10 cellular contexts compared by ENCODE assay signal in the genomic region with DNA sequence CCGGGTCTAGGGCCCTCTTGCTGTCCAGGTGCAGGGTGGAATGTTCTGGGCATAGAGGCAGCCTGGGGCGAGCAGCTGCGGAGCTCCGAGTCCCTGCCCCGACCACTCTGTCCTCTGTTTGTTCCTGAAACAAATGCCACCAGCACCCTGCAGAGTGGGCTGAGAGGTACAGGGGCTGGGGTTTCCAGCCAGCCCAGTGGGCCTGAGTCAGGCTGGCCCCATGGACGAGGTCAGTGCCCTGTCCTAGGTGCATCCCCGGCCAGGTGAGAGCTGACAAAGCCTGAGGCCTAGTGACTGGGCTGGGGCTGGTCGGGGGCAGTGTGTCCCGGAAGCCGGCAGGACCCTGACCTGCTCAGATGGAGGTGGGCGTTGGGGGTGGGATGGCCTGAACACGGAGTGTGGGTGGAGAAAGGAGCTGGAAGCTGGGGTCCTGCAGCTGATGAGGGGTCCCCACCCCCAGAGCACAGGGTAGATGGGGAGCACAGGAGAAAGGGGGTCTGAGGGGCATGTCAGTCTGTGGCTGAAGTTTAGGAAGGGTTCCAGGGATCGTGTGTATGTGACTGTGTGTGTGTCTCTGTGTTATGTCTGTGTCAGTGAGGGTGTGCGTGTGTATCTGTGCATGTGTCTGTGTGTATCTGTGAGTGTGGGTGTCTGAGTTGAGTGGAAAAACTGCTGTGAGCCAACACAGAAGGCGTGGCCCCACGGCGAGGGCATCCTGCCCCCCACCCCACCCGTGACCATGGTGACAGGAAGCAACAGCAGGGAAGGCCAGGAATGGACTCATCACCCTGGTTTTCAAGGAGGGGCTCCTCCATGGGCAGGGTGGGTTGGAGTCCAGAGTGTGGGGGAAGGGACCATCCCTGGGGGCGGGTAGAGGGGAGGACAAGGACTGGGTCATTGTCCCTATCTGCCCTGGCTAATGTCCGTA. TPM values are rescaled to one million over a fixed set of nuclear protein-coding genes. Genes with fewer than 3 reads are reported as not detected.
DNase-seq lines count a peak whose midpoint lies in the region; ATAC-seq, FAIRE-seq and TF ChIP-seq lines count a peak whose summit lies in the region.
"Had no signal": no experiment of that assay in that cellular context is flagged by ENCODE, and none has a peak within 500 bp of the region (broad histone marks: within the 10 kb centered on the region; RNA-seq: fewer than 3 reads in every experiment).

No MANE protein-coding gene starts in this region.

- H2AFZ ChIP-seq in HepG2 (ENCODE audit: low read length): no peak overlapping the region
- H2AFZ ChIP-seq in MM.1S (ENCODE audit: low read length): no peak overlapping the region

- DNase-seq in HepG2 (ENCODE audit: low spot score) (no peak), right lobe of liver (no peak), ascending aorta (ENCODE audit: low spot score in 2 of 2) (peak in 1 of 2 donors; percentile 87), mesothelial cell of epicardium (ENCODE audit: low spot score in 2 of 2, unreplicated experiment in 2 of 2) (no peak), vagina (ENCODE audit: extremely low spot score in 2 of 2) (no peak), MM.1S (no peak)
- DNase-seq: cortex of kidney, SHP77 had no signal

- BruUV-seq in HepG2 (replicated peaks; lab: Mats Ljungman, UMichigan): no TSS peak

- H3K4me1 ChIP-seq in HepG2 (ENCODE audit: insufficient read depth, low read length) (peaks cover 78% of the 10 kb centered on the region), right lobe of liver (peaks cover 0 to 23% (median 10%) of the 10 kb centered on the region in 4 donors), ascending aorta (peaks cover 41 to 75% of the 10 kb centered on the region in 2 donors), vagina (peaks cover 100% of the 10 kb centered on the region), MM.1S (ENCODE audit: low read length) (peaks cover 16% of the 10 kb centered on the region; the same call in 1 of the 2 replicates)

- H3F3A ChIP-seq in MM.1S (ENCODE audit: insufficient read depth, low read length): peaks cover 3% of the 10 kb centered on the region; the same call in 1 of the 2 replicates

- TF ChIP-seq RAD21 in HepG2 (CRISPR knock-in tag; IDR thresholded peaks at IDR 0.05): no peak

- no peaks in the 10 kb centered on the region for H3K79me2 ChIP-seq in HepG2 (ENCODE audit: insufficient read depth, low read length)
- H3K79me2 ChIP-seq in MM.1S (ENCODE audit: low read length): peaks cover 16% of the 10 kb centered on the region

- in situ Hi-C loops in HepG2 (cut with HindIII; ENCODE audit: extremely low pct_ligation_motif_present, low pct_unique_long_range_greater_than_20kb): no loop called here

- H3K9me2 ChIP-seq in MM.1S (replicated peaks; ENCODE audit: insufficient read depth, low read length): no peaks in the 10 kb centered on the region

- H3K4me3 ChIP-seq in HepG2 (replicated peaks in 1 of 3; ENCODE audit: insufficient read depth in 1 of 3, low read depth in 2 of 3, low read length in 3 of 3): peak overlapping the region in 1 of 3 experiments; percentile 45; a peak in 2 of 6 replicates
- H3K4me3 ChIP-seq in right lobe of liver: no peak overlapping the region
- no peak overlapping the region for H3K4me3 ChIP-seq in ascending aorta
- no peak overlapping the region for H3K4me3 ChIP-seq in vagina
- no peak overlapping the region for H3K4me3 ChIP-seq in MM.1S (ENCODE audit: low read length)

- H3K27ac Mint-ChIP-seq in mesothelial cell of epicardium: peak overlapping the region; percentile 0

- H4K20me1 ChIP-seq in HepG2 (ENCODE audit: insufficient read depth, low read length) (no peaks in the 10 kb centered on the region), MM.1S (ENCODE audit: insufficient read depth, low read length) (no peaks in the 10 kb centered on the region)

- FAIRE-seq in HepG2 (lab: Jason Lieb, UNC): no peak

- no peak; a peak in 1 of 4 replicates for TF ChIP-seq POLR2A in HepG2 (IDR thresholded peaks at IDR 0.05; ENCODE audit: insufficient read depth in 1 of 2, low read depth in 2 of 2, low read length in 2 of 2)
- no peak for TF ChIP-seq POLR2A in right lobe of liver (IDR thresholded peaks at IDR 0.05)
- no peak for TF ChIP-seq POLR2A in vagina (IDR thresholded peaks at IDR 0.05)

- ATAC-seq in HepG2 (no peak), right lobe of liver (no peak), GM21360 (IDR thresholded peaks at IDR 0.05; ENCODE audit: unreplicated experiment) (no peak), HG02763 (IDR thresholded peaks at IDR 0.05; ENCODE audit: unreplicated experiment) (no peak)

- H3K27ac ChIP-seq in HepG2 (ENCODE audit: extremely low read length, insufficient read depth, low read length) (no peak overlapping the region), right lobe of liver (no peak overlapping the region), ascending aorta (peak overlapping the region; percentile 89 to 99), vagina (peak overlapping the region; percentile 97), MM.1S (ENCODE audit: low read length) (no peak overlapping the region)

- CTCF ChIA-PET in HepG2 (lab: Yijun Ruan, JAX; ENCODE audit: low intra/inter-chr PET ratio, low total read pairs): no interaction called here

- TF ChIP-seq EP300 in HepG2 (IDR thresholded peaks at IDR 0.05; ENCODE audit: low read depth in 2 of 2, low read length in 2 of 2) (no peak), HepG2 (CRISPR knock-in tag; IDR thresholded peaks at IDR 0.05; ENCODE audit: borderline replicate concordance) (no peak)

- peak overlapping the region; percentile 98 for H3K4me2 ChIP-seq in HepG2 (ENCODE audit: low read depth, low read length)
- no peak overlapping the region for H3K4me2 ChIP-seq in MM.1S (ENCODE audit: low read depth, low read length)

- H3K9me3 ChIP-seq in HepG2 (ENCODE audit: low read length): no peaks in the 10 kb centered on the region
- no peaks in the 10 kb centered on the region for H3K9me3 ChIP-seq in right lobe of liver
- H3K9me3 ChIP-seq in ascending aorta: no peaks in the 10 kb centered on the region
- no peaks in the 10 kb centered on the region for H3K9me3 ChIP-seq in vagina
- no peaks in the 10 kb centered on the region for H3K9me3 ChIP-seq in MM.1S (replicated peaks; ENCODE audit: insufficient read depth, low read length)

- WGBS in HepG2 (ENCODE audit: low lambda C conversion rate): 3% methylated on average over 7 of the region's 20 CpGs
- WGBS in right lobe of liver (ENCODE audit: insufficient coverage, low coverage, low lambda C conversion rate, missing lambda C conversion rate): 50% methylated on average over 12 of the region's 20 CpGs

- H3K4me3 Mint-ChIP-seq in mesothelial cell of epicardium: no peak overlapping the region

- H3K27me3 ChIP-seq in HepG2 (ENCODE audit: control insufficient read depth in 1 of 2, insufficient read depth in 2 of 2, low read length in 2 of 2) (peaks cover 2 to 32% of the 10 kb centered on the region in 2 experiments; a peak in 4 of 5 replicates), right lobe of liver (no peaks in the 10 kb centered on the region), ascending aorta (no peaks in the 10 kb centered on the region), vagina (no peaks in the 10 kb centered on the region), MM.1S (replicated peaks; ENCODE audit: insufficient read depth, low read length) (peaks cover 19% of the 10 kb centered on the region; the same call in 1 of the 2 replicates)

- intact Hi-C loops in HepG2 (cut with micrococcal nuclease; ENCODE audit: unreplicated experiment) (no loop called here), right lobe of liver (cut with DNase I) (no loop called here), ascending aorta (cut with DNase I) (loop anchor here (10.0 kb wide), 3 partner anchors 460 to 800 kb away; partner anchors contain the start of genes CDCA4 and INF2), vagina (cut with DNase I) (loop anchor here (5.0 kb wide), 1 partner anchor 397 kb away; no protein-coding TSS in a partner anchor)

- no peaks in the 10 kb centered on the region for H3K36me3 Mint-ChIP-seq in mesothelial cell of epicardium

- H3K36me3 ChIP-seq in HepG2 (replicated peaks in 1 of 2; ENCODE audit: control insufficient read depth in 1 of 2, insufficient read depth in 2 of 2, low read length in 2 of 2) (no peaks in the 10 kb centered on the region), right lobe of liver (no peaks in the 10 kb centered on the region), ascending aorta (peaks cover 6 to 7% of the 10 kb centered on the region in 2 donors), vagina (no peaks in the 10 kb centered on the region), MM.1S (replicated peaks; ENCODE audit: insufficient read depth, low read length) (no peaks in the 10 kb centered on the region)

- H3K9me3 Mint-ChIP-seq in mesothelial cell of epicardium: no peaks in the 10 kb centered on the region

- H3K9ac ChIP-seq in HepG2 (ENCODE audit: insufficient read depth, low read depth, low read length) (peak overlapping the region; percentile 60), MM.1S (ENCODE audit: low read length) (no peak overlapping the region)

- POLR2A ChIA-PET in HepG2 (lab: Yijun Ruan, JAX): no interaction called here

- peaks cover 44% of the 10 kb centered on the region for H3K4me1 Mint-ChIP-seq in mesothelial cell of epicardium

- H3K27me3 Mint-ChIP-seq in mesothelial cell of epicardium (ENCODE audit: low read depth): peaks cover 54% of the 10 kb centered on the region

- TF ChIP-seq CTCF in HepG2 (CRISPR knock-in tag; IDR thresholded peaks at IDR 0.05): no peak
- TF ChIP-seq CTCF in right lobe of liver (IDR thresholded peaks at IDR 0.05): no peak
- no peak for TF ChIP-seq CTCF in ascending aorta (IDR thresholded peaks at IDR 0.05)
- TF ChIP-seq CTCF in mesothelial cell of epicardium (IDR thresholded peaks at IDR 0.05; ENCODE audit: unreplicated experiment): no peak
- TF ChIP-seq CTCF in vagina (IDR thresholded peaks at IDR 0.05): no peak
- TF ChIP-seq CTCF in MM.1S (IDR thresholded peaks at IDR 0.05; ENCODE audit: low read length): no peak

RNA-seq across cellular contexts. Expression of gene CRIP1, which starts 2.4 kb away (rescaled TPM):
- total RNA-seq in HepG2 (2016; rRNA removed; fragmentation: Illumina TruSeq; extraction: Trizol) (53.9 and 59.7 TPM in 2 replicates), right lobe of liver (1 to 10 TPM in 5 of 6 experiments, under 1 TPM in 1; 0.79 to 5.4 (median 2.7) TPM), ascending aorta (106 TPM), mesothelial cell of epicardium (17.1 to 28.2 TPM (median 26.6 TPM) in 3 replicates), vagina (7.6 TPM)
- total RNA-seq in HepG2 (2016; cell fraction: cytosol; rRNA removed; fragmentation: Illumina TruSeq; extraction: Trizol; ENCODE audit: low read depth): 18.2 and 27.4 TPM in 2 replicates
- total RNA-seq in HepG2 (2016; cell fraction: insoluble cytoplasmic fraction; rRNA removed; fragmentation: Illumina TruSeq; extraction: Trizol): 53.1 and 55.2 TPM in 2 replicates
- total RNA-seq in HepG2 (2016; cell fraction: membrane; rRNA removed; fragmentation: Illumina TruSeq; extraction: Trizol): 23.1 and 27.8 TPM in 2 replicates
- total RNA-seq in HepG2 (2016; cell fraction: nucleus; rRNA removed; fragmentation: Illumina TruSeq; extraction: Trizol): 25.3 and 26.5 TPM in 2 replicates
- polyA plus RNA-seq in HepG2 (2011; rRNA removed): 59.5 and 62.2 TPM in 2 replicates
- 27.8 and 82.6 TPM in 2 replicates for polyA plus RNA-seq in HepG2 (2011; cell fraction: cytosol; rRNA removed)
- polyA plus RNA-seq in HepG2 (2011; cell fraction: nucleus; rRNA removed): 47.3 and 55.5 TPM in 2 replicates
- polyA plus RNA-seq in HepG2 (2012): 46.4 and 49.2 TPM in 2 replicates
- 85.4 and 115 TPM in 2 replicates for polyA plus RNA-seq in HepG2 (2016; cell fraction: cytosol; fragmentation: Illumina TruSeq; extraction: Trizol; ENCODE audit: low read depth)
- polyA plus RNA-seq in HepG2 (2016; cell fraction: insoluble cytoplasmic fraction; fragmentation: Illumina TruSeq; extraction: Trizol; ENCODE audit: low read depth): 142 and 159 TPM in 2 replicates
- 67.3 and 82.2 TPM in 2 replicates for polyA plus RNA-seq in HepG2 (2016; cell fraction: membrane; fragmentation: Illumina TruSeq; extraction: Trizol; ENCODE audit: low read depth)
- 136 and 137 TPM in 2 replicates for polyA plus RNA-seq in HepG2 (2016; cell fraction: nucleus; fragmentation: Illumina TruSeq; extraction: Trizol; ENCODE audit: insufficient read depth, low read depth)
- 24.8 and 136 TPM in 2 replicates for polyA minus RNA-seq in HepG2 (2011; rRNA and poly(A)+ RNA removed; ENCODE audit: low replicate concordance)
- 20.6 and 28.4 TPM in 2 replicates for polyA minus RNA-seq in HepG2 (2011; cell fraction: cytosol; rRNA and poly(A)+ RNA removed)
- 4.7 and 11.8 TPM in 2 replicates for polyA minus RNA-seq in HepG2 (2011; cell fraction: nucleus; rRNA and poly(A)+ RNA removed)

RNA-seq across cellular contexts. Expression of gene TEDC1, which starts 6.7 kb away (rescaled TPM):
- 20.7 and 27.4 TPM in 2 replicates for total RNA-seq in HepG2 (2016; rRNA removed; fragmentation: Illumina TruSeq; extraction: Trizol)
- total RNA-seq in HepG2 (2016; cell fraction: cytosol; rRNA removed; fragmentation: Illumina TruSeq; extraction: Trizol; ENCODE audit: low read depth): 9.2 and 10.3 TPM in 2 replicates
- 21.2 and 28.4 TPM in 2 replicates for total RNA-seq in HepG2 (2016; cell fraction: insoluble cytoplasmic fraction; rRNA removed; fragmentation: Illumina TruSeq; extraction: Trizol)
- total RNA-seq in HepG2 (2016; cell fraction: membrane; rRNA removed; fragmentation: Illumina TruSeq; extraction: Trizol): 12.9 and 13.8 TPM in 2 replicates
- 15.9 and 16.8 TPM in 2 replicates for total RNA-seq in HepG2 (2016; cell fraction: nucleus; rRNA removed; fragmentation: Illumina TruSeq; extraction: Trizol)
- polyA plus RNA-seq in HepG2 (2011; rRNA removed): 5.7 and 7.3 TPM in 2 replicates
- polyA plus RNA-seq in HepG2 (2011; cell fraction: cytosol; rRNA removed): 4.1 and 10.9 TPM in 2 replicates
- 20.8 and 27.4 TPM in 2 replicates for polyA plus RNA-seq in HepG2 (2011; cell fraction: nucleus; rRNA removed)
- 4.5 and 5.0 TPM in 2 replicates for polyA plus RNA-seq in HepG2 (2012)
- polyA plus RNA-seq in HepG2 (2016; cell fraction: cytosol; fragmentation: Illumina TruSeq; extraction: Trizol; ENCODE audit: low read depth): 5.8 and 6.5 TPM in 2 replicates
- polyA plus RNA-seq in HepG2 (2016; cell fraction: insoluble cytoplasmic fraction; fragmentation: Illumina TruSeq; extraction: Trizol; ENCODE audit: low read depth): 20.9 and 21.6 TPM in 2 replicates
- 9.6 and 10.0 TPM in 2 replicates for polyA plus RNA-seq in HepG2 (2016; cell fraction: membrane; fragmentation: Illumina TruSeq; extraction: Trizol; ENCODE audit: low read depth)
- polyA plus RNA-seq in HepG2 (2016; cell fraction: nucleus; fragmentation: Illumina TruSeq; extraction: Trizol; ENCODE audit: insufficient read depth, low read depth): 36.1 and 37.5 TPM in 2 replicates
- polyA minus RNA-seq in HepG2 (2011; rRNA and poly(A)+ RNA removed; ENCODE audit: low replicate concordance): 12.1 and 23.1 TPM in 2 replicates
- polyA minus RNA-seq in HepG2 (2011; cell fraction: cytosol; rRNA and poly(A)+ RNA removed): 2.8 and 5.5 TPM in 2 replicates
- polyA minus RNA-seq in HepG2 (2011; cell fraction: nucleus; rRNA and poly(A)+ RNA removed): 7.3 and 9.0 TPM in 2 replicates
- 1 to 10 TPM; 2.2 to 8.1 (median 3.9) TPM for total RNA-seq in right lobe of liver
- 12.7 TPM for total RNA-seq in ascending aorta
- total RNA-seq in mesothelial cell of epicardium: 13.4 to 14.9 TPM (median 13.6 TPM) in 3 replicates
- 5.9 TPM for total RNA-seq in vagina

RNA-seq across cellular contexts. Expression of gene CRIP2, which starts 9.7 kb away (rescaled TPM):
- total RNA-seq in HepG2 (2016; rRNA removed; fragmentation: Illumina TruSeq; extraction: Trizol): 32.1 and 37.9 TPM in 2 replicates
- total RNA-seq in HepG2 (2016; cell fraction: cytosol; rRNA removed; fragmentation: Illumina TruSeq; extraction: Trizol; ENCODE audit: low read depth): 22.2 and 30.3 TPM in 2 replicates
- total RNA-seq in HepG2 (2016; cell fraction: insoluble cytoplasmic fraction; rRNA removed; fragmentation: Illumina TruSeq; extraction: Trizol): 29.1 and 37.9 TPM in 2 replicates
- 30.8 and 36.2 TPM in 2 replicates for total RNA-seq in HepG2 (2016; cell fraction: membrane; rRNA removed; fragmentation: Illumina TruSeq; extraction: Trizol)
- 14.7 and 15.4 TPM in 2 replicates for total RNA-seq in HepG2 (2016; cell fraction: nucleus; rRNA removed; fragmentation: Illumina TruSeq; extraction: Trizol)
- polyA plus RNA-seq in HepG2 (2011; rRNA removed): 18.0 and 31.6 TPM in 2 replicates
- polyA plus RNA-seq in HepG2 (2011; cell fraction: cytosol; rRNA removed): 18.1 and 57.4 TPM in 2 replicates
- 37.9 and 74.0 TPM in 2 replicates for polyA plus RNA-seq in HepG2 (2011; cell fraction: nucleus; rRNA removed)
- 3.6 and 7.4 TPM in 2 replicates for polyA plus RNA-seq in HepG2 (2012)
- polyA plus RNA-seq in HepG2 (2016; cell fraction: cytosol; fragmentation: Illumina TruSeq; extraction: Trizol; ENCODE audit: low read depth): 34.0 and 41.4 TPM in 2 replicates
- polyA plus RNA-seq in HepG2 (2016; cell fraction: insoluble cytoplasmic fraction; fragmentation: Illumina TruSeq; extraction: Trizol; ENCODE audit: low read depth): 44.2 and 51.5 TPM in 2 replicates
- polyA plus RNA-seq in HepG2 (2016; cell fraction: membrane; fragmentation: Illumina TruSeq; extraction: Trizol; ENCODE audit: low read depth): 41.2 and 43.7 TPM in 2 replicates
- 39.7 and 41.0 TPM in 2 replicates for polyA plus RNA-seq in HepG2 (2016; cell fraction: nucleus; fragmentation: Illumina TruSeq; extraction: Trizol; ENCODE audit: insufficient read depth, low read depth)
- polyA minus RNA-seq in HepG2 (2011; rRNA and poly(A)+ RNA removed; ENCODE audit: low replicate concordance): 21.4 and 23.6 TPM in 2 replicates
- 8.4 and 15.7 TPM in 2 replicates for polyA minus RNA-seq in HepG2 (2011; cell fraction: cytosol; rRNA and poly(A)+ RNA removed)
- polyA minus RNA-seq in HepG2 (2011; cell fraction: nucleus; rRNA and poly(A)+ RNA removed): 2.2 and 7.5 TPM in 2 replicates
- total RNA-seq in right lobe of liver: 10 to 100 TPM; 11.2 to 50.0 (median 27.5) TPM
- 665 TPM for total RNA-seq in ascending aorta
- total RNA-seq in mesothelial cell of epicardium: 19.2 to 20.9 TPM (median 19.4 TPM) in 3 replicates
- 126 TPM for total RNA-seq in vagina

RNA-seq across cellular contexts. Expression of gene TMEM121, which starts 42.0 kb away (rescaled TPM):
- total RNA-seq in HepG2 (2016; rRNA removed; fragmentation: Illumina TruSeq; extraction: Trizol) (10.8 and 19.0 TPM in 2 replicates), right lobe of liver (1 to 10 TPM in 5 of 6 experiments, under 1 TPM in 1; 0.74 to 3.2 (median 2.2) TPM), ascending aorta (34.6 TPM), mesothelial cell of epicardium (4.3 to 6.0 TPM (median 5.6 TPM) in 3 replicates), vagina (9.3 TPM)
- total RNA-seq in HepG2 (2016; cell fraction: cytosol; rRNA removed; fragmentation: Illumina TruSeq; extraction: Trizol; ENCODE audit: low read depth): 11.9 and 15.2 TPM in 2 replicates
- total RNA-seq in HepG2 (2016; cell fraction: insoluble cytoplasmic fraction; rRNA removed; fragmentation: Illumina TruSeq; extraction: Trizol): 12.1 and 17.9 TPM in 2 replicates
- 21.1 and 26.4 TPM in 2 replicates for total RNA-seq in HepG2 (2016; cell fraction: membrane; rRNA removed; fragmentation: Illumina TruSeq; extraction: Trizol)
- total RNA-seq in HepG2 (2016; cell fraction: nucleus; rRNA removed; fragmentation: Illumina TruSeq; extraction: Trizol): 8.8 and 9.1 TPM in 2 replicates
- polyA plus RNA-seq in HepG2 (2011; rRNA removed): 6.6 and 10.9 TPM in 2 replicates
- 11.8 and 25.5 TPM in 2 replicates for polyA plus RNA-seq in HepG2 (2011; cell fraction: cytosol; rRNA removed)
- 16.5 and 16.6 TPM in 2 replicates for polyA plus RNA-seq in HepG2 (2011; cell fraction: nucleus; rRNA removed)
- polyA plus RNA-seq in HepG2 (2012): 4.0 and 4.3 TPM in 2 replicates
- 8.8 and 9.5 TPM in 2 replicates for polyA plus RNA-seq in HepG2 (2016; cell fraction: cytosol; fragmentation: Illumina TruSeq; extraction: Trizol; ENCODE audit: low read depth)
- 8.7 and 9.4 TPM in 2 replicates for polyA plus RNA-seq in HepG2 (2016; cell fraction: insoluble cytoplasmic fraction; fragmentation: Illumina TruSeq; extraction: Trizol; ENCODE audit: low read depth)
- polyA plus RNA-seq in HepG2 (2016; cell fraction: membrane; fragmentation: Illumina TruSeq; extraction: Trizol; ENCODE audit: low read depth): 13.5 TPM in 2 replicates
- polyA plus RNA-seq in HepG2 (2016; cell fraction: nucleus; fragmentation: Illumina TruSeq; extraction: Trizol; ENCODE audit: insufficient read depth, low read depth): 12.3 and 13.5 TPM in 2 replicates
- polyA minus RNA-seq in HepG2 (2011; rRNA and poly(A)+ RNA removed; ENCODE audit: low replicate concordance): 0.82 and 39.5 TPM in 2 replicates
- polyA minus RNA-seq in HepG2 (2011; cell fraction: cytosol; rRNA and poly(A)+ RNA removed): 12.8 and 13.8 TPM in 2 replicates
- 4.1 and 4.5 TPM in 2 replicates for polyA minus RNA-seq in HepG2 (2011; cell fraction: nucleus; rRNA and poly(A)+ RNA removed)

Comparison
In these comparisons a context has a peak if more than half of its experiments do, and no peak if none do; other contexts are left out.
1. H3K27ac ChIP-seq: peak in ascending aorta (2 of 2) and vagina (single experiment); none in HepG2 (single experiment), right lobe of liver (0 of 3) and MM.1S (single experiment).
2. intact Hi-C loops: an anchor here in ascending aorta (10.0 kb wide) and vagina (5.0 kb wide); none called in HepG2 and right lobe of liver.